Comparison of ENCODE assay signal across 8 cellular contexts in genomic region chr1:149888999-149889289, GRCh38. TPM values are rescaled to one million over a fixed set of nuclear protein-coding genes. Genes with fewer than 3 reads are reported as not detected.
DNase-seq lines count a peak whose midpoint lies in the region; ATAC-seq and TF ChIP-seq lines count a peak whose summit lies in the region.

No MANE protein-coding gene starts in this region.

- H3K36me3 ChIP-seq in ES-I3 (ENCODE audit: insufficient read depth, low read length) (no peaks in the 10 kb centered on the region), OCI-LY1 (ENCODE audit: insufficient read depth, low read length) (no peaks in the 10 kb centered on the region), fibroblast of lung (ENCODE audit: control insufficient read depth, insufficient read depth, low read length) (no peaks in the 10 kb centered on the region)

- H3K27ac ChIP-seq in OCI-LY1 (ENCODE audit: low read depth, low read length, poor library complexity, severe bottlenecking) (peak overlapping the region; percentile 99), fibroblast of lung (ENCODE audit: insufficient read depth, low read length) (peak overlapping the region; percentile 98)

- TF ChIP-seq CTCF in OCI-LY1 (IDR thresholded peaks at IDR 0.05; ENCODE audit: low read length) (no peak), fibroblast of lung (conservative IDR thresholded peaks at IDR 0.05 in 1 of 2, IDR thresholded peaks at IDR 0.05 in 1 of 2; ENCODE audit: low read depth in 1 of 2, low read length in 2 of 2) (no peak), retinal pigment epithelial cell (conservative IDR thresholded peaks at IDR 0.05; ENCODE audit: low read depth, low read length) (no peak)

- ATAC-seq in GM18867 (IDR thresholded peaks at IDR 0.05; ENCODE audit: unreplicated experiment) = no peak
- ATAC-seq in HG03095 (IDR thresholded peaks at IDR 0.05; ENCODE audit: unreplicated experiment) = no peak

- H3K9me2 ChIP-seq in OCI-LY1 (ENCODE audit: low read depth, low read length) = no peaks in the 10 kb centered on the region

- H4K20me1 ChIP-seq in OCI-LY1 (ENCODE audit: insufficient read depth, low read length) = no peaks in the 10 kb centered on the region
- H4K20me1 ChIP-seq in fibroblast of lung (ENCODE audit: control insufficient read depth, extremely low read depth, insufficient read depth, low read length) = no peaks in the 10 kb centered on the region

- H3K79me2 ChIP-seq in OCI-LY1 (ENCODE audit: insufficient read depth, low read length) (no peaks in the 10 kb centered on the region), fibroblast of lung (ENCODE audit: control insufficient read depth, insufficient read depth, low read length) (peaks cover 3% of the 10 kb centered on the region)

- DNase-seq in fibroblast of lung (ENCODE audit: low read depth in 2 of 2) (no peak), retinal pigment epithelial cell (ENCODE audit: low read depth) (no peak), NCI-H2081 treated with DMSO at 0.1 percent for 48 hours (lab: John Stamatoyannopoulos, UW) (no peak), NCI-H187 treated with DMSO at 0.1 percent for 48 hours (lab: John Stamatoyannopoulos, UW) (no peak)

- H3K27me3 ChIP-seq in OCI-LY1 (ENCODE audit: insufficient read depth, low read length) (no peaks in the 10 kb centered on the region), fibroblast of lung (ENCODE audit: control insufficient read depth, insufficient read depth, low read length) (no peaks in the 10 kb centered on the region)

- H3F3A ChIP-seq in OCI-LY1 (ENCODE audit: insufficient read depth, low read length) = peaks cover 8% of the 10 kb centered on the region

- H2AFZ ChIP-seq in OCI-LY1 (ENCODE audit: low read length) (no peak overlapping the region; the same call in 1 of the 2 replicates), fibroblast of lung (ENCODE audit: low read length) (peak overlapping the region; percentile 95)

- peak overlapping the region; percentile 54 for H3K4me3 ChIP-seq in OCI-LY1 (ENCODE audit: low read depth, low read length, poor library complexity, severe bottlenecking)
- peak overlapping the region; percentile 39 to 80 (median 62) for H3K4me3 ChIP-seq in fibroblast of lung (replicated peaks in 1 of 4; ENCODE audit: control extremely low read depth in 1 of 4, insufficient read depth in 1 of 4, low read depth in 3 of 4, low read length in 4 of 4)
- H3K4me3 ChIP-seq in retinal pigment epithelial cell (ENCODE audit: low read length) = peak overlapping the region; percentile 68

- H3K9ac ChIP-seq in ES-I3 (ENCODE audit: low read depth, low read length) = peak overlapping the region; percentile 84
- peak overlapping the region; percentile 66 for H3K9ac ChIP-seq in OCI-LY1 (ENCODE audit: low read length)
- peak overlapping the region; percentile 73 for H3K9ac ChIP-seq in fibroblast of lung (ENCODE audit: insufficient read depth, low read length)

- H3K4me1 ChIP-seq in ES-I3 (ENCODE audit: insufficient read depth, low read length) (0 out of 2 replicates have a peak, but pooled peaks cover 7% of the 10 kb centered on the region), OCI-LY1 (ENCODE audit: insufficient read depth, low read length, severe bottlenecking) (peaks cover 26% of the 10 kb centered on the region), fibroblast of lung (ENCODE audit: control insufficient read depth, extremely low read depth, insufficient read depth, low read length) (peaks cover 5% of the 10 kb centered on the region)

- peak overlapping the region; percentile 67 for H3K4me2 ChIP-seq in OCI-LY1 (ENCODE audit: low read length)
- H3K4me2 ChIP-seq in fibroblast of lung (ENCODE audit: extremely low read depth, insufficient read depth, low read length) = peak overlapping the region; percentile 79

- H3K9me3 ChIP-seq in ES-I3 (ENCODE audit: control insufficient read depth, insufficient read depth, low read length) (no peaks in the 10 kb centered on the region), OCI-LY1 (ENCODE audit: low read length) (no peaks in the 10 kb centered on the region), fibroblast of lung (ENCODE audit: control insufficient read depth, insufficient read depth, low read depth, low read length) (no peaks in the 10 kb centered on the region)

RNA-seq across cellular contexts. Expression of gene BOLA1, which starts 10.4 kb away (rescaled TPM):
- 10.0 and 12.4 TPM in 2 replicates for total RNA-seq in fibroblast of lung
- 6.4 and 7.0 TPM in 2 replicates for polyA plus RNA-seq in fibroblast of lung
- polyA plus RNA-seq in fibroblast of lung (2012) = 9.2 and 12.2 TPM in 2 replicates
- polyA minus RNA-seq in fibroblast of lung (ENCODE audit: low replicate concordance) = 0.71 and 0.93 TPM in 2 replicates

RNA-seq across cellular contexts. Expression of gene SV2A, which starts 28.7 kb away (rescaled TPM):
- total RNA-seq in fibroblast of lung = 17.5 and 39.6 TPM in 2 replicates
- 26.8 and 35.8 TPM in 2 replicates for polyA plus RNA-seq in fibroblast of lung
- polyA plus RNA-seq in fibroblast of lung (2012) = 27.8 and 38.7 TPM in 2 replicates
- 84.9 and 114 TPM in 2 replicates for polyA minus RNA-seq in fibroblast of lung (ENCODE audit: low replicate concordance)

RNA-seq across cellular contexts. Expression of gene SF3B4, which starts 38.7 kb away (rescaled TPM):
- total RNA-seq in fibroblast of lung = 8.0 and 9.9 TPM in 2 replicates
- polyA plus RNA-seq in fibroblast of lung = 29.9 and 41.2 TPM in 2 replicates
- 48.4 and 79.5 TPM in 2 replicates for polyA plus RNA-seq in fibroblast of lung (2012)
- 84.0 and 88.2 TPM in 2 replicates for polyA minus RNA-seq in fibroblast of lung (ENCODE audit: low replicate concordance)

RNA-seq across cellular contexts. Expression of gene MTMR11, which starts 47.7 kb away (rescaled TPM):
- total RNA-seq in fibroblast of lung = 5.6 and 14.0 TPM in 2 replicates
- 14.5 and 17.5 TPM in 2 replicates for polyA plus RNA-seq in fibroblast of lung
- polyA plus RNA-seq in fibroblast of lung (2012) = 9.8 and 11.7 TPM in 2 replicates
- polyA minus RNA-seq in fibroblast of lung (ENCODE audit: low replicate concordance) = 24.2 and 42.0 TPM in 2 replicates
